Comparison of ENCODE assay signal across 24 cellular contexts in genomic region chr20:58816051-58816450, GRCh38.
"Had no signal": no experiment of that assay in that cellular context is flagged by ENCODE, and none has a peak within 500 bp of the region (broad histone marks: within the 10 kb centered on the region; RNA-seq: fewer than 3 reads in every experiment).

No MANE protein-coding gene starts in this region.

- H3K9me3 ChIP-seq: left ventricle myocardium inferior, pancreas, prostate gland, sigmoid colon, upper lobe of left lung, vagina had no signal

- H3K4me3 Mint-ChIP-seq: mesothelial cell of epicardium; naive B cell; natural killer cell; stimulated activated effector memory CD8-positive, alpha-beta T cell treated with anti-CD3 and anti-CD28 coated beads, Interleukin-12 subunit alpha, Interleukin-12 subunit beta, amount 100 ng/mL, for 72 hours; stimulated activated naive CD8-positive, alpha-beta T cell treated with anti-CD3 and anti-CD28 coated beads, Interleukin-15, amount 100 ng/mL, for 72 hours had no signal

- ATAC-seq: natural killer cell; pancreas; right cardiac atrium; stimulated activated effector memory CD8-positive, alpha-beta T cell treated with anti-CD3 and anti-CD28 coated beads, Interleukin-12 subunit alpha, Interleukin-12 subunit beta, amount 100 ng/mL, for 72 hours; stimulated activated naive CD8-positive, alpha-beta T cell treated with anti-CD3 and anti-CD28 coated beads, Interleukin-15, amount 100 ng/mL, for 72 hours had no signal

- H3K4me2 ChIP-seq: hepatocyte had no signal

- H3K27me3 ChIP-seq: hepatocyte, pancreas, sigmoid colon, upper lobe of left lung, vagina had no signal

- H3K4me3 ChIP-seq: hepatocyte, left ventricle myocardium inferior, lung, pancreas, prostate gland, sigmoid colon, spleen, tibial nerve, upper lobe of left lung, vagina had no signal

- H3K4me1 ChIP-seq: left ventricle myocardium inferior, pancreas, prostate gland, sigmoid colon, spleen, tibial nerve, upper lobe of left lung, vagina had no signal

- H2AFZ ChIP-seq: hepatocyte had no signal

- H3K27ac ChIP-seq: hepatocyte, left ventricle myocardium inferior, pancreas, prostate gland, sigmoid colon, spleen, tibial nerve, upper lobe of left lung, vagina had no signal

- DNase-seq: islet precursor cell; left ventricle myocardium inferior; mesendoderm; naive B cell; natural killer cell; nucleus accumbens; pancreas; retina; right cardiac atrium; sigmoid colon; small intestine; spleen; stimulated activated CD4-positive, alpha-beta T cell treated with anti-CD3 and anti-CD28 coated beads, Interleukin-4, amount 100 ng/mL, for 24 hours; stimulated activated naive CD4-positive, alpha-beta T cell treated with Interleukin-2 at 50 U/mL for 16 hours; stimulated activated naive CD8-positive, alpha-beta T cell treated with anti-CD3 and anti-CD28 coated beads, Interleukin-15, amount 100 ng/mL, for 72 hours; substantia nigra; upper lobe of left lung had no signal

- H3K79me2 ChIP-seq: hepatocyte had no signal

- H3K36me3 Mint-ChIP-seq: natural killer cell had no signal

- H3K36me3 ChIP-seq: left ventricle myocardium inferior, pancreas, prostate gland, sigmoid colon, spleen, tibial nerve, upper lobe of left lung, vagina had no signal

- H3K27ac Mint-ChIP-seq: mesothelial cell of epicardium; naive B cell; natural killer cell; stimulated activated effector memory CD8-positive, alpha-beta T cell treated with anti-CD3 and anti-CD28 coated beads, Interleukin-12 subunit alpha, Interleukin-12 subunit beta, amount 100 ng/mL, for 72 hours had no signal

- H3K4me1 Mint-ChIP-seq: mesothelial cell of epicardium, naive B cell, natural killer cell had no signal

- H3K9me3 Mint-ChIP-seq: natural killer cell; stimulated activated effector memory CD8-positive, alpha-beta T cell treated with anti-CD3 and anti-CD28 coated beads, Interleukin-12 subunit alpha, Interleukin-12 subunit beta, amount 100 ng/mL, for 72 hours had no signal
